1 cellular context compared by ENCODE assay signal in the genomic region with DNA sequence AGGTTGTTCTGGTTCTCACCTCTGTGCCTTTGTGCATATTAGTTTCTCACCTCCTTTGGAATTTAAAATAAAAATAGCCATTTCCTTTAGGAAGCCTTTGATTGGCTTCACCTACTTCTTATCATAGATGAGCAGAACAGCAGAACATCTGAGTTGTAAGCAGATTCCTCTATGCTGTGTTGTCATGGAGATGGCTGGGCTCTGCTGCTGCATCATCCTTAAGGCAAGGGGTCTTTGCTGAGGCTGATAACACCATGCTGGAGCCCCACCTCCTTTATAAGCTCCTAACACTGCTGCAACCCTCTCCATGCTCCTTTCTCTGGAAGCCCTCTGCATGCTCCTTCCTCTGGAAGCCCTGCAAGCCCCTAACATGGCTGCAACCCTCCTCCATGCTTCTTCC.
TF ChIP-seq lines count a peak whose summit lies in the region.

No MANE protein-coding gene starts in this region.

TF ChIP-seq in IMR-90, 13 proteins besides CTCF, POLR2A, EP300 and RAD21:
- TF ChIP-seq MAZ (IDR thresholded peaks at IDR 0.05; ENCODE audit: borderline replicate concordance, low read depth, low read length) (no peak), SMC3 (IDR thresholded peaks at IDR 0.05; ENCODE audit: low read depth, low read length) (no peak), CEBPB (IDR thresholded peaks at IDR 0.05; ENCODE audit: low read depth, low read length) (no peak), USF2 (IDR thresholded peaks at IDR 0.05; ENCODE audit: low read depth, low read length) (no peak), NFE2L2 (IDR thresholded peaks at IDR 0.05; ENCODE audit: low read depth, low read length) (no peak), RFX5 (IDR thresholded peaks at IDR 0.05; ENCODE audit: low read depth, low read length) (no peak)
